In the genomic region with DNA sequence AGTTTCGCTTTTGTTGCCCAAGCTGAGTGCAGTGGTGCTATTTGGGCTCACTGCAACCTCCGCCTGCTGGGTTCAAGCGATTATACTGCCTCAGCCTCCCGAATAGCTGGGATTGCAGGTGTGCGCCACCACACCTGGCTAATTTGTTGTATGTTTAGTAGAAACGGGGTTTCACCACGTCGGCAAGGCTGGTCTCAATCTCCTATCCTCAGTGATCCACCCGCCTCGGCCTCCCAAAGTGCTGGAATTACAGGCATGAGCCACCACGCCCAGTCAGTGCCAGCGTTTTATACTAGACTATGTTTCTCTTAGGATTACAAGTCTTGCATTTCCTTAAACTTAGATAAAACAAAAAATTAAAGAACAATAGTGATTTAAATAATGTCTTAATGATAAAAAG, we compare ENCODE assay signal across 24 cellular contexts. TPM values are rescaled to one million over a fixed set of nuclear protein-coding genes. Genes with fewer than 3 reads are reported as not detected.
A peak's percentile ranks its signal among the peaks of the same experiment; 100 is the strongest.
DNase-seq lines count a peak whose midpoint lies in the region; ATAC-seq, FAIRE-seq and TF ChIP-seq lines count a peak whose summit lies in the region.
"Had no signal": no experiment of that assay in that cellular context is flagged by ENCODE, and none has a peak within 500 bp of the region (broad histone marks: within the 10 kb centered on the region; RNA-seq: fewer than 3 reads in every experiment).

No MANE protein-coding gene starts in this region.

- no peak for DNase-seq in activated naive CD8-positive, alpha-beta T cell treated with anti-CD3 and anti-CD28 coated beads, Interleukin-2, amount 50 U/mL, for 24 hours
- DNase-seq in esophagus squamous epithelium (lab: John Stamatoyannopoulos, UW) (no peak), natural killer cell (no peak), type B pancreatic cell (ENCODE audit: extremely low spot score, unreplicated experiment) (no peak), DMS153 (lab: John Stamatoyannopoulos, UW) (no peak), pancreas (no peak)
- no peak for DNase-seq in stimulated activated CD4-positive, alpha-beta T cell treated with anti-CD3 and anti-CD28 coated beads, Interleukin-4, amount 100 ng/mL, for 1 hour
- DNase-seq: 8988T; activated CD4-positive, alpha-beta T cell treated with anti-CD3 and anti-CD28 coated beads for 4 hours; activated gamma-delta T cell; colonic mucosa; effector memory CD4-positive, alpha-beta T cell; KBM-7; mammary epithelial cell; MM.1S; NCI-H1417 treated with DMSO at 0.1 percent for 48 hours; NCI-H774; RPMI8226; SK-N-SH had no signal

- no peak overlapping the region for H3K4me3 ChIP-seq in esophagus squamous epithelium
- no peak overlapping the region for H3K4me3 ChIP-seq in pancreas
- H3K4me3 ChIP-seq: colonic mucosa, GM12878, skin epidermis had no signal

- H3K27me3 ChIP-seq in esophagus squamous epithelium (no peaks in the 10 kb centered on the region), pancreas (no peaks in the 10 kb centered on the region)
- H3K27me3 ChIP-seq: colonic mucosa had no signal

- TF ChIP-seq CTCF in esophagus squamous epithelium (IDR thresholded peaks at IDR 0.05) = no peak
- TF ChIP-seq CTCF in natural killer cell (IDR thresholded peaks at IDR 0.05) = no peak
- TF ChIP-seq CTCF in type B pancreatic cell (conservative IDR thresholded peaks at IDR 0.05) = no peak
- TF ChIP-seq CTCF in pancreas (IDR thresholded peaks at IDR 0.05) = no peak

- no peaks in the 10 kb centered on the region for H3K9me3 ChIP-seq in esophagus squamous epithelium
- H3K9me3 ChIP-seq in pancreas = no peaks in the 10 kb centered on the region
- H3K9me3 ChIP-seq: colonic mucosa, SK-N-SH had no signal

- 71 to 87% methylated on average over 11 to 12 of the region's 12 CpGs for WGBS in esophagus squamous epithelium, 2 donors
- 89 to 94% methylated on average over 12 of the region's 12 CpGs for WGBS in pancreas, 2 donors

- H3K36me3 Mint-ChIP-seq in activated naive CD8-positive, alpha-beta T cell = peaks cover 13% of the 10 kb centered on the region
- H3K36me3 Mint-ChIP-seq in activated naive CD8-positive, alpha-beta T cell treated with anti-CD3 and anti-CD28 coated beads, Interleukin-2, amount 50 U/mL, for 24 hours (ENCODE audit: low read depth) = peaks cover 19% of the 10 kb centered on the region
- H3K36me3 Mint-ChIP-seq in natural killer cell (peaks cover 14% of the 10 kb centered on the region), type B pancreatic cell (peaks cover 37% of the 10 kb centered on the region)

- no peak for TF ChIP-seq POLR2A in esophagus squamous epithelium (IDR thresholded peaks at IDR 0.05)

- H3K4me1 Mint-ChIP-seq in activated naive CD8-positive, alpha-beta T cell (ENCODE audit: low read depth) = peaks cover 83% of the 10 kb centered on the region
- H3K4me1 Mint-ChIP-seq in activated naive CD8-positive, alpha-beta T cell treated with anti-CD3 and anti-CD28 coated beads, Interleukin-2, amount 50 U/mL, for 24 hours = peaks cover 79% of the 10 kb centered on the region
- H3K4me1 Mint-ChIP-seq in natural killer cell (peaks cover 78 to 79% of the 10 kb centered on the region in 2 donors), type B pancreatic cell (ENCODE audit: unreplicated experiment) (peaks cover 65% of the 10 kb centered on the region)

- H3K27ac Mint-ChIP-seq in activated naive CD8-positive, alpha-beta T cell = peak overlapping the region; percentile 17
- H3K27ac Mint-ChIP-seq in activated naive CD8-positive, alpha-beta T cell treated with anti-CD3 and anti-CD28 coated beads, Interleukin-2, amount 50 U/mL, for 24 hours = no peak overlapping the region
- H3K27ac Mint-ChIP-seq in natural killer cell = peak overlapping the region; percentile 87 to 95
- H3K27ac Mint-ChIP-seq in type B pancreatic cell = peak overlapping the region; percentile 61

- no peak for FAIRE-seq in pancreas (lab: Jason Lieb, UNC)
- FAIRE-seq: frontal cortex, GM12878, urothelium cell line had no signal

- no peak overlapping the region for H3K4me3 Mint-ChIP-seq in activated naive CD8-positive, alpha-beta T cell
- H3K4me3 Mint-ChIP-seq in activated naive CD8-positive, alpha-beta T cell treated with anti-CD3 and anti-CD28 coated beads, Interleukin-2, amount 50 U/mL, for 24 hours = no peak overlapping the region
- H3K4me3 Mint-ChIP-seq in natural killer cell (peak overlapping the region; percentile 72), type B pancreatic cell (no peak overlapping the region)

- H3K9me3 Mint-ChIP-seq in activated naive CD8-positive, alpha-beta T cell (ENCODE audit: low read depth) = no peaks in the 10 kb centered on the region
- H3K9me3 Mint-ChIP-seq in activated naive CD8-positive, alpha-beta T cell treated with anti-CD3 and anti-CD28 coated beads, Interleukin-2, amount 50 U/mL, for 24 hours = no peaks in the 10 kb centered on the region
- H3K9me3 Mint-ChIP-seq in natural killer cell (peaks cover 0 to 2% of the 10 kb centered on the region in 2 donors), type B pancreatic cell (no peaks in the 10 kb centered on the region)

- H3K36me3 ChIP-seq in esophagus squamous epithelium (peaks cover 8 to 35% (median 14%) of the 10 kb centered on the region in 3 donors), pancreas (peaks cover 0 to 15% (median 7%) of the 10 kb centered on the region in 3 donors)
- H3K36me3 ChIP-seq: colonic mucosa had no signal

- H3K4me1 ChIP-seq in esophagus squamous epithelium (peaks cover 64 to 100% (median 75%) of the 10 kb centered on the region in 3 donors), pancreas (peaks cover 27 to 52% (median 35%) of the 10 kb centered on the region in 3 donors)

- intact Hi-C loops in esophagus squamous epithelium (cut with DNase I) = no loop called here
- intact Hi-C loops in natural killer cell (cut with micrococcal nuclease) = loop anchor here (2.0 to 10.0 kb wide), 4 partner anchors 22 to 544 kb away; no protein-coding TSS in a partner anchor
- intact Hi-C loops in pancreas (cut with DNase I) = loop anchor here in 1 of 3 donors (10.0 kb wide), 3 partner anchors 292 to 492 kb away; no protein-coding TSS in a partner anchor

- H3K27me3 Mint-ChIP-seq in activated naive CD8-positive, alpha-beta T cell = no peaks in the 10 kb centered on the region
- H3K27me3 Mint-ChIP-seq in activated naive CD8-positive, alpha-beta T cell treated with anti-CD3 and anti-CD28 coated beads, Interleukin-2, amount 50 U/mL, for 24 hours = no peaks in the 10 kb centered on the region
- H3K27me3 Mint-ChIP-seq in natural killer cell (ENCODE audit: low read depth in 2 of 2) (no peaks in the 10 kb centered on the region), type B pancreatic cell (no peaks in the 10 kb centered on the region)

- peak overlapping the region in 3 of 4 donors; percentile 41 to 100 (median 95) for H3K27ac ChIP-seq in esophagus squamous epithelium
- no peak overlapping the region for H3K27ac ChIP-seq in pancreas
- H3K27ac ChIP-seq: colonic mucosa had no signal

- ATAC-seq in activated naive CD8-positive, alpha-beta T cell treated with anti-CD3 and anti-CD28 coated beads, Interleukin-2, amount 50 U/mL, for 24 hours = no peak
- no peak for ATAC-seq in natural killer cell
- no peak for ATAC-seq in pancreas
- ATAC-seq: GM12878 had no signal

RNA-seq across cellular contexts. Expression of gene KLF3, which starts 13.0 kb away (rescaled TPM):
- 10 to 100 TPM; 44.2 to 91.4 (median 82.7) TPM for total RNA-seq in esophagus squamous epithelium
- total RNA-seq in natural killer cell = 100 to 1,000 TPM; 109 to 114 (median 112) TPM
- 62.0 and 106 TPM in 2 replicates for total RNA-seq in type B pancreatic cell (ENCODE audit: low replicate concordance)
- 10 to 100 TPM; 19.8 to 33.4 (median 28.6) TPM for total RNA-seq in pancreas
- polyA plus RNA-seq in pancreas = 10 to 100 TPM in 1 of 2 donors, 1 to 10 TPM in 1; 8.7 to 11.2 TPM

Comparison
In these comparisons a context has a peak if more than half of its experiments do, and no peak if none do; other contexts are left out.
1. H3K27ac ChIP-seq: peak in esophagus squamous epithelium (3 of 4); none in pancreas (0 of 4).